ENCODE assay signal across 8 cellular contexts in genomic region chr1:204431310-204432184, GRCh38. TPM values are rescaled to one million over a fixed set of nuclear protein-coding genes. Genes with fewer than 3 reads are reported as not detected.
DNase-seq lines count a peak whose midpoint lies in the region; ATAC-seq, FAIRE-seq and TF ChIP-seq lines count a peak whose summit lies in the region.

No MANE protein-coding gene starts in this region.

- DNase-seq in C1 segment of cervical spinal cord (lab: John Stamatoyannopoulos, UW) (peak in 13 of 14 donors; percentile 9 to 75 (median 42)), HFFc6 (peak; percentile 60), NT2/D1 (ENCODE audit: low read depth, low spot score) (peak; percentile 87), middle frontal gyrus (ENCODE audit: extremely low spot score, low spot score) (peak; percentile 61)
- peak; percentile 59 for DNase-seq in activated CD8-positive, alpha-beta memory T cell treated with anti-CD3 and anti-CD28 coated beads, Interleukin-2, amount 50 U/mL, for 1 hour (ENCODE audit: extremely low read depth)
- DNase-seq in stimulated activated CD8-positive, alpha-beta memory T cell treated with anti-CD3 and anti-CD28 coated beads, Interleukin-4, amount 100 ng/mL, for 24 hours (ENCODE audit: low read depth), result peak; percentile 70

- no peak overlapping the region for H3K4me3 Mint-ChIP-seq in HFFc6

- no peaks in the 10 kb centered on the region for H3K9me3 ChIP-seq in NT2/D1 (ENCODE audit: insufficient read depth, low read length)

- H3K4me3 ChIP-seq in NT2/D1 (ENCODE audit: insufficient read length, low read depth), result no peak overlapping the region

- no peak for ATAC-seq in HG03175 (IDR thresholded peaks at IDR 0.05; ENCODE audit: unreplicated experiment)

- H3K27me3 Mint-ChIP-seq in HFFc6 (ENCODE audit: insufficient read depth), result no peaks in the 10 kb centered on the region; the same call in none of the 2 replicates

- no peaks in the 10 kb centered on the region for H3K9me3 Mint-ChIP-seq in HFFc6

- H3K36me3 ChIP-seq in NT2/D1 (ENCODE audit: insufficient read depth, insufficient read length, low read length), result peaks cover 51% of the 10 kb centered on the region

- H3K9ac ChIP-seq in NT2/D1 (ENCODE audit: insufficient read length, low read depth), result no peak overlapping the region

- H3K27ac Mint-ChIP-seq in HFFc6, result no peak overlapping the region

- H3K36me3 Mint-ChIP-seq in HFFc6 (ENCODE audit: low read depth), result no peaks in the 10 kb centered on the region

- no peaks in the 10 kb centered on the region for H3K4me1 ChIP-seq in NT2/D1 (ENCODE audit: insufficient read depth, insufficient read length)

- peak; percentile 8 for FAIRE-seq in endometrium (lab: Jason Lieb, UNC)

- peak; percentile 97 for TF ChIP-seq CTCF in HFFc6 (IDR thresholded peaks at IDR 0.05)

- H3K4me1 Mint-ChIP-seq in HFFc6 (ENCODE audit: low read depth), result peaks cover 39% of the 10 kb centered on the region

- H3K27me3 ChIP-seq in NT2/D1 (ENCODE audit: insufficient read depth, insufficient read length), result no peaks in the 10 kb centered on the region

RNA-seq across cellular contexts. Expression of gene PPP1R15B, which starts 19.9 kb away (rescaled TPM):
- 10 to 100 TPM; 27.4 to 34.8 (median 30.9) TPM for total RNA-seq in HFFc6 (2021; fragmentation: NEBNext Ultra II Directional; extraction: Animal tissue kit (Norgen Biotek cat#: 25700))
